8 cellular contexts compared by ENCODE assay signal in the genomic region with DNA sequence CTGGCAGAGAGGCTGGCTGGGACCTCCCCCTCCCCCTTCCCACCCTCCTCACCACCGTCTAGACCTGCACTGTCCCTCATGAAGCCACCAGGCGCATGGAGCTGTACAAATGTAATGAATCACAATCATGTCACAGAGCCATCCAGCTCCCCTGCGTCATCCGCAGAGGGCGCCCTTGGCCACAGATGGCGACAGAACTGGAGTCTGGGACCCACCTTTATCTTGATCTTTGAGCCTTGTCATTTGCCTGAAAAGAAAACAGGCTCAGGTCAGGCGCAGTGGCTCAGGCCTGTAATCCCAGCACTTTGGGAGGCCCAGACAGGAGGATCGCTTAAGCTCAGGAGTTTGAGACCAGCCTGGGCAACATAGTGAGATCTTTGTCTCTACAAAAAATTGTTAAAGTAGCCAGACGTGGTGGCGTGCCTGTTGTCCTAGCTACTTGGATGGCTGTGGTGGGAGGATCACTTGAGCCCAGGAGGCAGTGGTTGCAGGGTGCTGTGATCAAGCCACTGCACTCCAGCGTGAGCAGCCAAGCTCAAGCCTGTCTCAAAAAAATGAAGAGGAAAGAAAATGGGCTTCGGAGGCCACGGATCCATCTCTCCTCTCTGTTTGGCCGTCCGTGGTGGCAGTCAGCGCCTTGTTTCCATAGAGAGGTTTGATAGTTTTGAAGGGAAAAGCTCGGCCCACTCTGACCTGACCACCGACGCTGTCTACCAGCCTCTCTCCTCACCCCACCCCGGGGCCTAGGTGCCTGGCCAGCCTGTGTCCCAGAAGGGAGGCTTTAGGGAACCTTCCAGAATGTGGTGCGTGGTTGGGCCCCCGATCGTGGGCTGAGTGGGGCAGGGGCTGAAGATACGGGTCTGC. TPM values are rescaled to one million over a fixed set of nuclear protein-coding genes. Genes with fewer than 3 reads are reported as not detected.
DNase-seq lines count a peak whose midpoint lies in the region; ATAC-seq, FAIRE-seq and TF ChIP-seq lines count a peak whose summit lies in the region.

No MANE protein-coding gene starts in this region.

- H3K9me3 ChIP-seq in A549 (no peaks in the 10 kb centered on the region), endodermal cell (ENCODE audit: control insufficient read depth, low read length) (no peaks in the 10 kb centered on the region), heart right ventricle (no peaks in the 10 kb centered on the region)

- WGBS in A549 (ENCODE audit: missing lambda C conversion rate), result 65% methylated on average over 22 of the region's 24 CpGs
- 86 to 88% methylated on average over 19 to 22 of the region's 24 CpGs for WGBS in endodermal cell (ENCODE audit: insufficient coverage in 1 of 2, insufficient read length in 1 of 2), 2 experiments
- WGBS in heart right ventricle, 2 donors, result 88 to 89% methylated on average over 24 of the region's 24 CpGs

- H3K27me3 ChIP-seq in endodermal cell (ENCODE audit: control insufficient read depth, insufficient read depth, low read length, poor library complexity, severe bottlenecking) (no peaks in the 10 kb centered on the region), heart right ventricle (peaks cover 0 to 15% (median 4%) of the 10 kb centered on the region in 7 donors)

- TF ChIP-seq POLR2A in A549 (IDR thresholded peaks at IDR 0.05; ENCODE audit: low read length), result no peak

- H3K36me3 ChIP-seq in endodermal cell (ENCODE audit: control insufficient read depth, insufficient read depth, low read length) (peaks cover 21% of the 10 kb centered on the region), heart right ventricle (no peaks in the 10 kb centered on the region)

- peaks cover 9% of the 10 kb centered on the region for H3K4me1 Mint-ChIP-seq in endodermal cell

- H3K27me3 Mint-ChIP-seq in endodermal cell (ENCODE audit: insufficient read depth), result peaks cover 2% of the 10 kb centered on the region

- H3K4me2 ChIP-seq in A549, result peak overlapping the region; percentile 18; the same call in 2 of the 3 replicates

- DNase-seq in A549 (ENCODE audit: low read depth in 1 of 2, low spot score in 1 of 2) (peak; percentile 88 to 92), GM10248 (ENCODE audit: extremely low spot score) (peak; percentile 82), Kasumi-1 (lab: John Stamatoyannopoulos, UW) (peak; percentile 78 to 86), SHP77 treated with DMSO at 0.1 percent for 48 hours (lab: John Stamatoyannopoulos, UW) (peak; percentile 94), endodermal cell (peak; percentile 86), heart right ventricle (no peak)
- DNase-seq in stimulated activated CD8-positive, alpha-beta memory T cell treated with anti-CD3 and anti-CD28 coated beads, Interleukin-15, amount 100 ng/mL, for 48 hours (ENCODE audit: low read depth in 2 of 2), result peak; percentile 52 to 59

- ATAC-seq in A549, result peak; percentile 51 to 65; a peak in 5 of 6 replicates
- ATAC-seq in heart right ventricle, result no peak
- no peak for ATAC-seq in HG03521 (IDR thresholded peaks at IDR 0.05; ENCODE audit: unreplicated experiment)

- POLR2A ChIA-PET in A549 (lab: Yijun Ruan, JAX) (interaction anchor here (0.6 kb wide), 1 partner anchor 28 kb away, joined by 3 read pairs; no protein-coding TSS in a partner anchor), GM10248 (lab: Yijun Ruan, JAX) (interaction anchor here (0.9 kb wide), 1 partner anchor 96 kb away, joined by 3 read pairs; no protein-coding TSS in a partner anchor)

- FAIRE-seq in A549 (lab: Jason Lieb, UNC), result no peak

- peak; percentile 62 for TF ChIP-seq CTCF in A549 (IDR thresholded peaks at IDR 0.05)
- TF ChIP-seq CTCF in GM10248 (IDR thresholded peaks at IDR 0.05; ENCODE audit: control extremely low read depth, extremely low read depth, low read depth, missing control alignments), result peak; percentile 85
- TF ChIP-seq CTCF in endodermal cell (conservative IDR thresholded peaks at IDR 0.05), result peak; percentile 64
- TF ChIP-seq CTCF in heart right ventricle (IDR thresholded peaks at IDR 0.05), result peak in 1 of 9 donors; percentile 29

- no peak for TF ChIP-seq EP300 in A549 (IDR thresholded peaks at IDR 0.05)

- peak overlapping the region; percentile 89 for H3K27ac Mint-ChIP-seq in endodermal cell

- intact Hi-C loops in heart right ventricle (cut with DNase I), result no loop called here

- no peaks in the 10 kb centered on the region for H3K9me3 Mint-ChIP-seq in endodermal cell

- CTCF ChIA-PET in A549 (lab: Yijun Ruan, JAX), result interaction anchor here (0.6 to 7.1 kb wide), 33 partner anchors 8 to 393 kb away, joined by 3 to 76 read pairs (median 4); partner anchors contain the start of genes TCFL5 and YTHDF1
- CTCF ChIA-PET in GM10248 (lab: Yijun Ruan, JAX), result interaction anchor here (0.7 to 2.4 kb wide), 26 partner anchors 9 to 358 kb away, joined by 3 to 16 read pairs (median 5); partner anchors contain the start of gene TCFL5

- H3K9ac ChIP-seq in endodermal cell (ENCODE audit: extremely low read depth, low read length, poor library complexity, severe bottlenecking), result no peak overlapping the region

- peaks cover 48% of the 10 kb centered on the region for H3K4me1 ChIP-seq in A549
- H3K4me1 ChIP-seq in endodermal cell (ENCODE audit: control insufficient read depth, insufficient read depth, low read length), result peaks cover 14% of the 10 kb centered on the region
- peaks cover 12 to 37% (median 27%) of the 10 kb centered on the region in 9 donors for H3K4me1 ChIP-seq in heart right ventricle

- no peak overlapping the region for H3K4me3 Mint-ChIP-seq in endodermal cell

- peak; percentile 75 to 85 for TF ChIP-seq RAD21 in A549 (conservative IDR thresholded peaks at IDR 0.05 in 1 of 2, IDR thresholded peaks at IDR 0.05 in 1 of 2)

- H3K36me3 Mint-ChIP-seq in endodermal cell (ENCODE audit: low read depth), result peaks cover 1% of the 10 kb centered on the region

- peak overlapping the region in 1 of 2 experiments; percentile 41; a peak in 3 of 6 replicates for H3K27ac ChIP-seq in A549
- peak overlapping the region; percentile 25 for H3K27ac ChIP-seq in endodermal cell (ENCODE audit: low read depth, low read length)
- no peak overlapping the region for H3K27ac ChIP-seq in heart right ventricle

- H3K4me3 ChIP-seq in A549 (no peak overlapping the region), endodermal cell (ENCODE audit: low read length) (no peak overlapping the region), heart right ventricle (no peak overlapping the region)

RNA-seq across cellular contexts. Expression of gene COL9A3, which starts 6.2 kb away (rescaled TPM):
- polyA plus RNA-seq in A549 (2011; rRNA removed) (0.26 and 0.41 TPM in 2 replicates), A549 (2017; fragmentation: RNase III; extraction: RNeasy Plus Mini Kit Qiagen cat#74134 plus additional on column Dnase treatment) (0.42 to 0.54 TPM (median 0.49 TPM) in 3 replicates), heart right ventricle (10 to 100 TPM in 1 of 2 donors, 1 to 10 TPM in 1; 4.5 to 15.2 TPM)
- polyA plus RNA-seq in A549 (2012; cell fraction: cytosol; rRNA removed), result 0.62 and 0.67 TPM in 2 replicates
- 2.1 and 2.5 TPM in 2 replicates for polyA plus RNA-seq in A549 (2012; cell fraction: nucleus; rRNA removed)
- polyA minus RNA-seq in A549 (2011; rRNA and poly(A)+ RNA removed), result 0.29 TPM in 1 of 2 replicates, not detected in the other
- total RNA-seq in endodermal cell (100 to 1,000 TPM in 1 of 2 donors, 10 to 100 TPM in 1; 48.9 to 133 TPM), heart right ventricle (1 to 10 TPM in 8 of 10 donors, under 1 TPM in 2; 0.45 to 3.6 (median 1.8) TPM)
- polyA plus RNA-seq in endodermal cell (2013, experiment 1 of 2), result 71.6 TPM
- 66.6 TPM for polyA plus RNA-seq in endodermal cell (2013, experiment 2 of 2)

RNA-seq across cellular contexts. Expression of gene OGFR, which starts 18.4 kb away (rescaled TPM):
- polyA plus RNA-seq in A549 (2011; rRNA removed), result 15.9 and 16.1 TPM in 2 replicates
- 37.8 and 39.1 TPM in 2 replicates for polyA plus RNA-seq in A549 (2012; cell fraction: cytosol; rRNA removed)
- polyA plus RNA-seq in A549 (2012; cell fraction: nucleus; rRNA removed), result 58.1 and 61.4 TPM in 2 replicates
- 33.7 to 36.7 TPM (median 35.6 TPM) in 3 replicates for polyA plus RNA-seq in A549 (2017; fragmentation: RNase III; extraction: RNeasy Plus Mini Kit Qiagen cat#74134 plus additional on column Dnase treatment)
- 17.2 and 17.6 TPM in 2 replicates for polyA minus RNA-seq in A549 (2011; rRNA and poly(A)+ RNA removed)
- total RNA-seq in endodermal cell, result 10 to 100 TPM; 28.1 to 28.5 TPM
- 23.9 TPM for polyA plus RNA-seq in endodermal cell (2013, experiment 1 of 2)
- polyA plus RNA-seq in endodermal cell (2013, experiment 2 of 2), result 19.5 TPM
- 10 to 100 TPM; 13.0 to 37.5 (median 16.8) TPM for total RNA-seq in heart right ventricle
- polyA plus RNA-seq in heart right ventricle, result 10 to 100 TPM; 17.7 to 34.5 TPM

RNA-seq across cellular contexts. Expression of gene MRGBP, which starts 26.7 kb away (rescaled TPM):
- polyA plus RNA-seq in A549 (2011; rRNA removed) (14.6 and 21.1 TPM in 2 replicates), A549 (2017; fragmentation: RNase III; extraction: RNeasy Plus Mini Kit Qiagen cat#74134 plus additional on column Dnase treatment) (16.8 to 18.4 TPM (median 17.5 TPM) in 3 replicates), heart right ventricle (10 to 100 TPM in 1 of 2 donors, 1 to 10 TPM in 1; 6.5 to 10.8 TPM)
- 23.8 and 26.4 TPM in 2 replicates for polyA plus RNA-seq in A549 (2012; cell fraction: cytosol; rRNA removed)
- polyA plus RNA-seq in A549 (2012; cell fraction: nucleus; rRNA removed), result 24.0 and 25.2 TPM in 2 replicates
- 15.9 and 18.8 TPM in 2 replicates for polyA minus RNA-seq in A549 (2011; rRNA and poly(A)+ RNA removed)
- total RNA-seq in endodermal cell (10 to 100 TPM; 14.3 to 18.7 TPM), heart right ventricle (1 to 10 TPM; 6.8 to 10.0 (median 8.1) TPM)
- 18.3 TPM for polyA plus RNA-seq in endodermal cell (2013, experiment 1 of 2)
- 18.5 TPM for polyA plus RNA-seq in endodermal cell (2013, experiment 2 of 2)

RNA-seq across cellular contexts. Expression of gene TCFL5, which starts 38.6 kb away (rescaled TPM):
- polyA plus RNA-seq in A549 (2011; rRNA removed), result 7.1 and 7.3 TPM in 2 replicates
- polyA plus RNA-seq in A549 (2012; cell fraction: cytosol; rRNA removed), result 3.6 and 3.8 TPM in 2 replicates
- 2.2 and 3.4 TPM in 2 replicates for polyA plus RNA-seq in A549 (2012; cell fraction: nucleus; rRNA removed)
- polyA plus RNA-seq in A549 (2017; fragmentation: RNase III; extraction: RNeasy Plus Mini Kit Qiagen cat#74134 plus additional on column Dnase treatment), result 5.1 to 6.1 TPM (median 5.6 TPM) in 3 replicates
- polyA minus RNA-seq in A549 (2011; rRNA and poly(A)+ RNA removed), result 2.0 and 2.9 TPM in 2 replicates
- 10 to 100 TPM; 15.8 to 17.4 TPM for total RNA-seq in endodermal cell
- polyA plus RNA-seq in endodermal cell (2013, experiment 1 of 2), result 21.1 TPM
- 22.4 TPM for polyA plus RNA-seq in endodermal cell (2013, experiment 2 of 2)
- 1 to 10 TPM; 3.5 to 8.3 (median 6.5) TPM for total RNA-seq in heart right ventricle
- 1 to 10 TPM; 2.5 to 3.4 TPM for polyA plus RNA-seq in heart right ventricle

Comparison
In these comparisons a context has a peak if more than half of its experiments do, and no peak if none do; other contexts are left out.
1. ATAC-seq: peak in A549 (2 of 2); none in heart right ventricle (0 of 8) and HG03521 (single experiment).
2. DNase-seq: peak in A549 (2 of 2), GM10248 (single experiment), Kasumi-1 (2 of 2), SHP77 treated with DMSO at 0.1 percent for 48 hours (single experiment), endodermal cell (single experiment) and stimulated activated CD8-positive, alpha-beta memory T cell treated with anti-CD3 and anti-CD28 coated beads, Interleukin-15, amount 100 ng/mL, for 48 hours (2 of 2); none in heart right ventricle (0 of 2).
3. RNA of gene COL9A3, which starts 6.2 kb away (total RNA-seq): 48.9 to 133 TPM in endodermal cell; 0.45 to 3.6 TPM in heart right ventricle; every median in the first group is over 10 times any median in the second.